2 cellular contexts compared by ENCODE assay signal in the genomic region with DNA sequence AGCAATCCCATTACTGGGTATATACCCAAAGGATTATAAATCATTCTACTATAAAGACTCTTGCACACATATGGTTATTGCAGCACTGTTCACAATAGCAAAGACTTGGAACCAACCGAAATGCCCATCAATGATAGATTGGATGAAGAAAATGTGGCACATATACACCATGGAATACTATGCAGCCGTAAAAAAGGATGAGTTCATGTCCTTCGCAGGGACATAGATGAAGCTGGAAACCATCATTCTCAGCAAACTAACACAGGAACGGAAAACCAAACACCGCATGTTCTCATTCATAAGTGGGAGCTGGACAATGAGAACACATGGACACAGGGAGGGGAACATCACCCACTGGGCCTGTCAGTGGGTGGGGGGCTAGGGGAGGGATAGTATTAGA.
TF ChIP-seq lines count a peak whose summit lies in the region.

No MANE protein-coding gene starts in this region.

TF ChIP-seq in HEK293, 187 proteins besides CTCF, POLR2A, EP300 and RAD21:
- peak; percentile 52; the same call in 1 of the 2 replicates for TF ChIP-seq ZNF146 (tag by site-specific recombination; IDR thresholded peaks at IDR 0.05)

TF ChIP-seq in K562, 482 proteins besides CTCF, POLR2A, EP300 and RAD21:
- peak; percentile 62 for TF ChIP-seq ZNF146 (CRISPR knock-in tag; IDR thresholded peaks at IDR 0.05; ENCODE audit: unreplicated experiment)
